Comparison of ENCODE assay signal across 27 cellular contexts in the genomic region with DNA sequence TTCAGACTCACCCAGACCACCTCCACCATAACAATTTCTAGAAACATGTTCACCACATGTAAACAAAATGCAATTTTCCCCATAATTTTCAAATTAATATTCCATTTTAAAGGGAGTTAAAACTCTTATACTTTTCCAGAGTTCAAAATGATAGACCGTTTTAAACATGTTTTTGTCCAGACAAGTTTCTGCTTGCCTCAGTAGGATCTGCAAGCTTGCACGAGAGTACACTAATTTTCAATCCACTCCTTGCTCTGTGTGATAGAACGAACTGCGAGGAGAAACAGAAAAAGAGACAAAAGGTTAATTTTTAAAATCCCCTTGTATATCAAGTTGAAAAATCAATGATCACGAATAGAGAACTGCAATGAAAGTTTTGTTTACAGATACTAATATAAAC. TPM values are rescaled to one million over a fixed set of nuclear protein-coding genes. Genes with fewer than 3 reads are reported as not detected.
"Had no signal": no experiment of that assay in that cellular context is flagged by ENCODE, and none has a peak within 500 bp of the region (broad histone marks: within the 10 kb centered on the region; RNA-seq: fewer than 3 reads in every experiment).

No MANE protein-coding gene starts in this region.

- H3K4me3 Mint-ChIP-seq: activated B cell treated with CpG ODN at 0.5 μM for 24 hours; activated CD4-positive, alpha-beta memory T cell treated with anti-CD3 and anti-CD28 coated beads, Interleukin-2, amount 10 ng/mL, durations not matched to agents 7 days and 5 days; activated naive CD4-positive, alpha-beta T cell treated with anti-CD3 and anti-CD28 coated beads, Interleukin-2, amount 10 ng/mL, durations not matched to agents 7 days and 5 days; activated naive CD8-positive, alpha-beta T cell treated with anti-CD3 and anti-CD28 coated beads for 36 hours; activated T-cell treated with anti-CD3 and anti-CD28 coated beads, Interleukin-2, amount 50 U/mL, for 72 hours; T-helper 17 cell had no signal

- H3K27ac ChIP-seq: brain microvascular endothelial cell had no signal

- H3K27ac Mint-ChIP-seq: activated B cell treated with CpG ODN at 0.5 μM for 24 hours; activated CD4-positive, alpha-beta memory T cell treated with anti-CD3 and anti-CD28 coated beads, Interleukin-2, amount 10 ng/mL, durations not matched to agents 7 days and 5 days; activated naive CD4-positive, alpha-beta T cell treated with anti-CD3 and anti-CD28 coated beads, Interleukin-2, amount 10 ng/mL, durations not matched to agents 7 days and 5 days; activated naive CD8-positive, alpha-beta T cell treated with anti-CD3 and anti-CD28 coated beads for 36 hours; activated T-cell treated with anti-CD3 and anti-CD28 coated beads, Interleukin-2, amount 50 U/mL, for 72 hours; activated T-helper 2 cell treated with anti-CD3 and anti-CD28 coated beads, Interferon-gamma antibody, Interleukin-2, Interleukin-4, amounts not matched to agents 10 μg/mL and 5 μg/mL and 100 μg/mL, durations not matched to agents 14 hours and 24 hours and 36 hours; T-helper 17 cell had no signal

- H3K27me3 ChIP-seq: brain microvascular endothelial cell had no signal

- H3K27me3 Mint-ChIP-seq: activated B cell treated with CpG ODN at 0.5 μM for 24 hours; activated CD4-positive, alpha-beta memory T cell treated with anti-CD3 and anti-CD28 coated beads, Interleukin-2, amount 10 ng/mL, durations not matched to agents 7 days and 5 days; activated naive CD4-positive, alpha-beta T cell treated with anti-CD3 and anti-CD28 coated beads, Interleukin-2, amount 10 ng/mL, durations not matched to agents 7 days and 5 days; activated naive CD8-positive, alpha-beta T cell treated with anti-CD3 and anti-CD28 coated beads for 36 hours; T-helper 17 cell had no signal

- H3K9me3 Mint-ChIP-seq: activated B cell treated with CpG ODN at 0.5 μM for 24 hours; activated CD4-positive, alpha-beta memory T cell treated with anti-CD3 and anti-CD28 coated beads, Interleukin-2, amount 10 ng/mL, durations not matched to agents 7 days and 5 days; activated naive CD4-positive, alpha-beta T cell treated with anti-CD3 and anti-CD28 coated beads, Interleukin-2, amount 10 ng/mL, durations not matched to agents 7 days and 5 days; activated naive CD8-positive, alpha-beta T cell treated with anti-CD3 and anti-CD28 coated beads for 36 hours; activated T-cell treated with anti-CD3 and anti-CD28 coated beads, Interleukin-2, amount 50 U/mL, for 72 hours; activated T-helper 2 cell treated with anti-CD3 and anti-CD28 coated beads, Interferon-gamma antibody, Interleukin-2, Interleukin-4, amounts not matched to agents 10 μg/mL and 5 μg/mL and 100 μg/mL, durations not matched to agents 14 hours and 24 hours and 36 hours had no signal

- DNase-seq: activated B cell treated with CpG ODN at 0.5 μM for 24 hours; activated CD4-positive, alpha-beta memory T cell treated with anti-CD3 and anti-CD28 coated beads, Interleukin-2, amount 10 ng/mL, durations not matched to agents 7 days and 5 days; activated CD4-positive, alpha-beta T cell treated with anti-CD3 and anti-CD28 coated beads, Interleukin-2, amount 50 U/mL, for 1 hour; activated CD8-positive, alpha-beta memory T cell treated with anti-CD3 and anti-CD28 coated beads, Interleukin-2, amount 50 U/mL, for 4 hours; activated gamma-delta T cell treated with Interleukin-2 at 50 U/mL for 16 hours; activated naive CD4-positive, alpha-beta T cell treated with anti-CD3 and anti-CD28 coated beads, Interleukin-2, amount 10 ng/mL, durations not matched to agents 7 days and 5 days; activated naive CD8-positive, alpha-beta T cell treated with anti-CD3 and anti-CD28 coated beads for 36 hours; activated T-cell treated with anti-CD3 and anti-CD28 coated beads, Interleukin-2, amount 50 U/mL, for 72 hours; brain microvascular endothelial cell; caudate nucleus; Kasumi-1; KBM-7; NCI-H1092; NCI-H1417 treated with DMSO at 0.1 percent for 48 hours; NCI-H1694 treated with DMSO at 0.1 percent for 48 hours; NCI-H2029 treated with DMSO at 0.1 percent for 48 hours; NCI-H345; NCI-H510A treated with DMSO at 0.1 percent for 48 hours; NCI-H69; NK-92 treated with Interleukin-12 subunit alpha and Interleukin-12 subunit beta, amount 100 ng/mL, for 24 hours; OCI-M1; SHP77 treated with DMSO at 0.1 percent for 48 hours; T-helper 17 cell; T-helper 9 cell had no signal

- ATAC-seq: activated T-cell treated with anti-CD3 and anti-CD28 coated beads, Interleukin-2, amount 50 U/mL, for 72 hours; Panc1; T-helper 17 cell had no signal

RNA-seq across cellular contexts. Expression of a gene that starts 37.9 kb away (rescaled TPM):
- total RNA-seq: activated B cell treated with CpG ODN at 0.5 μM for 24 hours; activated T-helper 2 cell treated with anti-CD3 and anti-CD28 coated beads, Interferon-gamma antibody, Interleukin-2, Interleukin-4, amounts not matched to agents 10 μg/mL and 5 μg/mL and 100 μg/mL, durations not matched to agents 14 hours and 24 hours and 36 hours; T-helper 17 cell had no signal

RNA-seq across cellular contexts. Expression of a gene that starts 40.6 kb away (rescaled TPM):
- total RNA-seq: activated B cell treated with CpG ODN at 0.5 μM for 24 hours; activated naive CD8-positive, alpha-beta T cell treated with anti-CD3 and anti-CD28 coated beads for 36 hours; activated T-helper 2 cell treated with anti-CD3 and anti-CD28 coated beads, Interferon-gamma antibody, Interleukin-2, Interleukin-4, amounts not matched to agents 10 μg/mL and 5 μg/mL and 100 μg/mL, durations not matched to agents 14 hours and 24 hours and 36 hours; SK-MEL-5 had no signal
